ENCODE assay signal across 5 cellular contexts in the genomic region with DNA sequence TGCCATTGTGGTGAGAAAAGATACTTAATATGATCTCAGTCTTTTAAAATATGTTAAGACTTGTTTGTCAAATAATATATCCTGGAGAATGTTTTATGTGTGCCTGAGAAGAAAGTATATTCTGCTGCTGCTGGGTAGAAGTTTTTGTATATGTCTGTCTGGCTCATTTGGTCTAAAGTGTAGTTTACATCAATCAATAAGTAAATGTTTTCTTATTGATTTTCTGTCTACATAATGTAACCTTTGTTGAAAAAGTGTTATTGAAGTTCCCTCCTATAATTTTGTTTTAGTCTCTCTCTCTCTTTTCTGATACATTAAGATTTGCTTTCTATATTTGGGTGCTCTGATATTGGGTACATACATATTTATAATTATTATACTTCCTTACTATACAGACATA.
"Had no signal": no experiment of that assay in that cellular context is flagged by ENCODE, and none has a peak within 500 bp of the region (broad histone marks: within the 10 kb centered on the region; RNA-seq: fewer than 3 reads in every experiment).

No MANE protein-coding gene starts in this region.

- FAIRE-seq: HTR-8/SVneo, K562 had no signal

- DNase-seq: IMR-90, KBM-7 had no signal

- H3K27ac ChIP-seq: HL-60 had no signal

- ATAC-seq: K562 had no signal

- H3K4me3 ChIP-seq: K562 had no signal
